In genomic region chr17:30697619-30698460, GRCh38 we compare ENCODE assay signal across 8 cellular contexts.
A peak's percentile ranks its signal among the peaks of the same experiment; 100 is the strongest.
DNase-seq lines count a peak whose midpoint lies in the region; ATAC-seq and TF ChIP-seq lines count a peak whose summit lies in the region.
"Not testable (repeated sequence)": the region's sequence is repeated elsewhere in the genome, so short reads cannot be mapped to it uniquely, and the experiment has no call there.

No MANE protein-coding gene starts in this region.

- intact Hi-C loops in HCT116 (cut with micrococcal nuclease): not testable (repeated sequence)

- not testable (repeated sequence) for H3K79me2 ChIP-seq in HCT116 (ENCODE audit: insufficient read depth, low read length)

- H3K9me3 Mint-ChIP-seq in T-cell; activated naive CD4-positive, alpha-beta T cell treated with anti-CD3 and anti-CD28 coated beads, Interleukin-2, amount 10 ng/mL, durations not matched to agents 7 days and 5 days; naive thymus-derived CD8-positive, alpha-beta T cell: not testable (repeated sequence)

- not testable (repeated sequence) for H3K36me3 ChIP-seq in HCT116 (ENCODE audit: control insufficient read depth in 1 of 2, insufficient read depth in 2 of 2, low read length in 2 of 2)

- POLR2A ChIA-PET in HCT116 (lab: Charles Lee); naive thymus-derived CD8-positive, alpha-beta T cell (lab: Charles Lee): not testable (repeated sequence)
- POLR2A ChIA-PET in T-cell (lab: Charles Lee): interaction anchor here in 1 of 2 donors (0.6 kb wide), 1 partner anchor 9 kb away, joined by 5 read pairs; no protein-coding TSS in a partner anchor

- H3K4me3 ChIP-seq in HCT116 (replicated peaks in 1 of 2; ENCODE audit: low read depth in 1 of 2, low read length in 2 of 2) (peak overlapping the region; percentile 42 to 50), fibroblast of villous mesenchyme (ENCODE audit: low read depth, low read length) (peak overlapping the region; percentile 40)

- H3K27ac Mint-ChIP-seq in T-cell; activated naive CD4-positive, alpha-beta T cell treated with anti-CD3 and anti-CD28 coated beads, Interleukin-2, amount 10 ng/mL, durations not matched to agents 7 days and 5 days: not testable (repeated sequence)
- H3K27ac Mint-ChIP-seq in naive thymus-derived CD8-positive, alpha-beta T cell: peak overlapping the region in 2 of 10 donors; percentile 40 to 52

- H3K27me3 Mint-ChIP-seq in T-cell: not testable (repeated sequence)
- H3K27me3 Mint-ChIP-seq in activated naive CD4-positive, alpha-beta T cell treated with anti-CD3 and anti-CD28 coated beads, Interleukin-2, amount 10 ng/mL, durations not matched to agents 7 days and 5 days: peaks cover 75% of the 10 kb centered on the region
- H3K27me3 Mint-ChIP-seq in naive thymus-derived CD8-positive, alpha-beta T cell: peaks cover 4 to 13% (median 8%) of the 10 kb centered on the region in 5 donors

- H3K9me3 ChIP-seq in HCT116 (ENCODE audit: control insufficient read depth in 1 of 2, insufficient read depth in 1 of 2, low read depth in 1 of 2, low read length in 2 of 2): not testable (repeated sequence)

- peaks cover 3 to 13% of the 10 kb centered on the region in 2 experiments; a peak in 3 of 4 replicates for H3K4me1 ChIP-seq in HCT116 (ENCODE audit: control insufficient read depth in 1 of 2, insufficient read depth in 2 of 2, low read length in 2 of 2)

- CTCF ChIA-PET in HCT116 (lab: Charles Lee) (interaction anchor here (0.8 kb wide), 1 partner anchor 19 kb away, joined by 3 read pairs; no protein-coding TSS in a partner anchor), T-cell (lab: Charles Lee) (interaction anchor here in 1 of 2 donors (0.6 to 0.7 kb wide), 2 partner anchors 834 to 1242 kb away, joined by 3 to 6 read pairs; no protein-coding TSS in a partner anchor)
- CTCF ChIA-PET in activated naive CD4-positive, alpha-beta T cell treated with anti-CD3 and anti-CD28 coated beads, Interleukin-2, amount 10 ng/mL, durations not matched to agents 7 days and 5 days (lab: Charles Lee): interaction anchor here (0.7 to 2.5 kb wide), 4 partner anchors 9 to 221 kb away, joined by 3 to 7 read pairs (median 4); partner anchors contain the start of gene GOSR1

- RAD21 ChIA-PET in HCT116 (lab: Charles Lee; ENCODE audit: low non-redundant PET in 1 of 2, low total read pairs in 2 of 2, uncharacterized antibody in 2 of 2, unreplicated experiment in 2 of 2): interaction anchor here in 1 of 2 experiments (0.7 kb wide), 1 partner anchor 97 kb away, joined by 3 read pairs; no protein-coding TSS in a partner anchor

- not testable (repeated sequence) for H3K36me3 Mint-ChIP-seq in T-cell; activated naive CD4-positive, alpha-beta T cell treated with anti-CD3 and anti-CD28 coated beads, Interleukin-2, amount 10 ng/mL, durations not matched to agents 7 days and 5 days; naive thymus-derived CD8-positive, alpha-beta T cell

- H3K4me3 Mint-ChIP-seq in T-cell: peak overlapping the region; percentile 62 to 77 (median 77)
- peak overlapping the region; percentile 71 for H3K4me3 Mint-ChIP-seq in activated naive CD4-positive, alpha-beta T cell treated with anti-CD3 and anti-CD28 coated beads, Interleukin-2, amount 10 ng/mL, durations not matched to agents 7 days and 5 days
- peak overlapping the region; percentile 54 to 80 (median 68) for H3K4me3 Mint-ChIP-seq in naive thymus-derived CD8-positive, alpha-beta T cell

- TF ChIP-seq CTCF in HCT116 (IDR thresholded peaks at IDR 0.05 in 2 of 3, conservative IDR thresholded peaks at IDR 0.05 in 1 of 3; ENCODE audit: borderline replicate concordance in 1 of 3, insufficient read depth in 1 of 3, low read depth in 2 of 3, low read length in 2 of 3): peak; percentile 72 to 85 (median 78)
- TF ChIP-seq CTCF in fibroblast of villous mesenchyme (IDR thresholded peaks at IDR 0.05; ENCODE audit: insufficient read depth, low read depth, low read length): peak; percentile 81

- TF ChIP-seq POLR2A in HCT116 (IDR thresholded peaks at IDR 0.05; ENCODE audit: borderline replicate concordance, extremely low read depth, insufficient read depth, insufficient read length): not testable (repeated sequence)

- not testable (repeated sequence) for BruUV-seq in HCT116 (replicated peaks; lab: Mats Ljungman, UMichigan)

- H2AFZ ChIP-seq in HCT116 (ENCODE audit: low read depth, low read length, poor library complexity, severe bottlenecking): not testable (repeated sequence)

- not testable (repeated sequence) for H4K20me1 ChIP-seq in HCT116 (ENCODE audit: insufficient read depth)

- DNase-seq in CD1c-positive myeloid dendritic cell (ENCODE audit: extremely low spot score) (peak; percentile 69), HCT116 (ENCODE audit: low read depth, low spot score) (peak; percentile 48), NCI-H2029 (lab: John Stamatoyannopoulos, UW) (peak; percentile 51), T-cell (peak; percentile 44 to 80 (median 64)), fibroblast of villous mesenchyme (ENCODE audit: low read depth) (peak; percentile 44)
- peak; percentile 81 for DNase-seq in activated naive CD4-positive, alpha-beta T cell treated with anti-CD3 and anti-CD28 coated beads, Interleukin-2, amount 10 ng/mL, durations not matched to agents 7 days and 5 days
- peak; percentile 66 to 83 (median 74) for DNase-seq in naive thymus-derived CD8-positive, alpha-beta T cell
- DNase-seq in stimulated activated CD8-positive, alpha-beta memory T cell treated with anti-CD3 and anti-CD28 coated beads, Interleukin-4, amount 100 ng/mL, for 1 hour (ENCODE audit: low read depth in 2 of 2, low spot score in 1 of 2): peak; percentile 46 to 53

- not testable (repeated sequence) for H3K9me2 ChIP-seq in HCT116 (ENCODE audit: insufficient read depth)

- ATAC-seq in HCT116 (peak; percentile 94), T-cell (replicated peaks in 1 of 4) (peak; percentile 81 to 88 (median 86))
- peak; percentile 83 to 84 for ATAC-seq in naive thymus-derived CD8-positive, alpha-beta T cell

- H3K27ac ChIP-seq in HCT116 (ENCODE audit: low read depth, low read length): not testable (repeated sequence)

- peaks cover 8 to 13% (median 11%) of the 10 kb centered on the region in 3 donors for H3K4me1 Mint-ChIP-seq in T-cell
- H3K4me1 Mint-ChIP-seq in activated naive CD4-positive, alpha-beta T cell treated with anti-CD3 and anti-CD28 coated beads, Interleukin-2, amount 10 ng/mL, durations not matched to agents 7 days and 5 days: not testable (repeated sequence)
- peaks cover 6 to 15% (median 13%) of the 10 kb centered on the region in 4 donors for H3K4me1 Mint-ChIP-seq in naive thymus-derived CD8-positive, alpha-beta T cell

- peak overlapping the region; percentile 65 for H3K4me2 ChIP-seq in HCT116 (ENCODE audit: low read length)

- H3K9ac ChIP-seq in HCT116 (ENCODE audit: low read length): peak overlapping the region; percentile 29

- H3K27me3 ChIP-seq in HCT116 (ENCODE audit: insufficient read depth, low read length): not testable (repeated sequence)

- peak; percentile 76 for TF ChIP-seq RAD21 in HCT116 (IDR thresholded peaks at IDR 0.05; ENCODE audit: low read depth)

TF ChIP-seq in HCT116, 20 proteins besides CTCF, POLR2A, EP300 and RAD21:
- TF ChIP-seq EGR1 (IDR thresholded peaks at IDR 0.05; ENCODE audit: low read depth) (peak; percentile 78), ELF1 (IDR thresholded peaks at IDR 0.05; ENCODE audit: borderline replicate concordance, low read depth) (peak; percentile 56), CBX3 (IDR thresholded peaks at IDR 0.05; ENCODE audit: low read depth) (0 out of 2 replicates have a peak, but pooled peaks have one; percentile 62)
